ENCODE assay signal across 8 cellular contexts in genomic region chr17:81481011-81481799, GRCh38. TPM values are rescaled to one million over a fixed set of nuclear protein-coding genes. Genes with fewer than 3 reads are reported as not detected.
DNase-seq lines count a peak whose midpoint lies in the region; ATAC-seq and TF ChIP-seq lines count a peak whose summit lies in the region.

No MANE protein-coding gene starts in this region.

- H3K9me3 ChIP-seq in iPS-18c (ENCODE audit: control insufficient read depth, insufficient read depth, low read length), result no peaks in the 10 kb centered on the region
- no peaks in the 10 kb centered on the region for H3K9me3 ChIP-seq in skeletal muscle satellite cell (replicated peaks; ENCODE audit: low read length)

- no peak overlapping the region for H3K9ac ChIP-seq in skeletal muscle satellite cell (ENCODE audit: low read depth, low read length)

- peaks cover 38% of the 10 kb centered on the region for H3K4me1 ChIP-seq in skeletal muscle satellite cell (ENCODE audit: control insufficient read depth, insufficient read depth, low read length)

- peak overlapping the region; percentile 49 for H3K4me3 ChIP-seq in AG10803 (ENCODE audit: low read length)
- peak overlapping the region; percentile 31 for H3K4me3 ChIP-seq in iPS-18c (ENCODE audit: insufficient read depth, low read depth, low read length)
- H3K4me3 ChIP-seq in skeletal muscle satellite cell (ENCODE audit: low read length), result peak overlapping the region; percentile 63

- H3K36me3 ChIP-seq in skeletal muscle satellite cell (ENCODE audit: insufficient read depth, low read length), result no peaks in the 10 kb centered on the region

- no peak for ATAC-seq in HG02678 (IDR thresholded peaks at IDR 0.05; ENCODE audit: unreplicated experiment)

- H3K27ac Mint-ChIP-seq in brain, result peak overlapping the region in 4 of 5 experiments; percentile 56 to 93 (median 76)

- TF ChIP-seq CTCF in AG10803 (conservative IDR thresholded peaks at IDR 0.05; ENCODE audit: low read length) (no peak), brain (conservative IDR thresholded peaks at IDR 0.05) (no peak)

- no peaks in the 10 kb centered on the region for H3K36me3 Mint-ChIP-seq in brain

- peaks cover 0 to 5% (median 0%) of the 10 kb centered on the region in 5 experiments for H3K9me3 Mint-ChIP-seq in brain

- no peaks in the 10 kb centered on the region for H3K27me3 Mint-ChIP-seq in brain

- DNase-seq in AG10803 (ENCODE audit: low read depth) (peak; percentile 45), MV-4-11 (lab: John Stamatoyannopoulos, UW) (peak; percentile 59), T-helper 22 cell (ENCODE audit: low read depth) (peak; percentile 42), SKM-1 treated with dmso at 0.1 percent for 144 hours (lab: John Stamatoyannopoulos, UW; ENCODE audit: unreplicated experiment) (no peak)

- H3K27me3 ChIP-seq in skeletal muscle satellite cell (ENCODE audit: control insufficient read depth, insufficient read depth, low read length), result no peaks in the 10 kb centered on the region

- H3K4me1 Mint-ChIP-seq in brain, result peaks cover 61% of the 10 kb centered on the region

- H3K4me3 Mint-ChIP-seq in brain, result peak overlapping the region; percentile 67 to 80 (median 78)

- peak overlapping the region; percentile 82 for H3K4me2 ChIP-seq in skeletal muscle satellite cell (ENCODE audit: low read length)

RNA-seq across cellular contexts. Expression of gene ACTG1, which starts 31.4 kb away (rescaled TPM):
- polyA plus RNA-seq in brain (ENCODE audit: insufficient read depth, low read depth, low replicate concordance), result 5,204 TPM
- 9,662 and 11,711 TPM in 2 replicates for total RNA-seq in skeletal muscle satellite cell (2012; rRNA removed)

RNA-seq across cellular contexts. Expression of gene FSCN2, which starts 47.0 kb away (rescaled TPM):
- polyA plus RNA-seq in brain (ENCODE audit: insufficient read depth, low read depth, low replicate concordance), result 1.3 TPM
- total RNA-seq in skeletal muscle satellite cell (2012; rRNA removed), result 0.76 and 1.3 TPM in 2 replicates
